In the genomic region with DNA sequence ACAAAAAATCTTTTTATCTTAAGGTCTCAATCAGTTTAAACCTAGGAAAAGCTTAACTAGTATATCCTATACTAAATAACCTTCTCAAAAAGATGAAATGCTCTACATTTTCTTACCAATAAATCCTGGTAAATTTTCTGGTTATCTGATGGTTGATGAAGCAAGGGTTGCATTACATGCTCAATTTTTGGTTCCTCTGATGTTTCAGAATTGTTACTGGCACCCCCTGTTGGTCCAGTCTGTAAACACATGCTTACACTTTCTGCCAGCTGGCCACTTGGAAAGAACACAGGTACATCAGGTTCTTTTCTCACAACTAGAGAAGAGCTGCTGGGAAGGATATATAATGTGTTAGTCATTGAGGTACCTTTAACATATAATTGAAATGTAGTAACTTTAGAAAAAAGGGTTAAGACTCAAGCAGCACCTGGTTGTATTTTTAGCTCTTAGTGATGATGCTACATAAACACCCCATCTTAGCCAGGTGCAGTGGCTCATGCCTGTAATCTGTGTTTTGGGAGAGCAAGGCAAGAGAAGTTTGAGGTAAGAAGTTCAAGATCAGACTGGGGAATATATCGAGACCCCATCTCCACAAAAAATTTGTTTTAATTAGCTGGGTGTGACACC, we compare ENCODE assay signal across 8 cellular contexts. TPM values are rescaled to one million over a fixed set of nuclear protein-coding genes. Genes with fewer than 3 reads are reported as not detected.
DNase-seq lines count a peak whose midpoint lies in the region; ATAC-seq and TF ChIP-seq lines count a peak whose summit lies in the region.

No MANE protein-coding gene starts in this region.

- intact Hi-C loops in CD8-positive, alpha-beta T cell (cut with DNase I, micrococcal nuclease) = loop anchor here in 1 of 2 experiments (5.0 kb wide), 1 partner anchor 71 kb away; a partner anchor contains a TSS

- peak in 3 of 7 experiments; percentile 15 to 41 (median 22) for DNase-seq in CD8-positive, alpha-beta T cell
- DNase-seq in GM19238 (ENCODE audit: insufficient read length, low spot score) (peak; percentile 15), NCI-H2029 (lab: John Stamatoyannopoulos, UW) (peak; percentile 54), fibroblast of the aortic adventitia (ENCODE audit: low read depth) (peak; percentile 67), retina (peak; percentile 10)
- peak; percentile 55 for DNase-seq in activated CD4-positive, alpha-beta memory T cell treated with anti-CD3 and anti-CD28 coated beads, Interleukin-2, amount 10 ng/mL, durations not matched to agents 7 days and 5 days

- no peak overlapping the region for H3K4me3 ChIP-seq in CD8-positive, alpha-beta T cell (ENCODE audit: low read depth, low read length)
- H3K4me3 ChIP-seq in fibroblast of the aortic adventitia (ENCODE audit: low read depth, low read length) = no peak overlapping the region

- H3K9me3 Mint-ChIP-seq in CD8-positive, alpha-beta T cell = no peaks in the 10 kb centered on the region
- no peaks in the 10 kb centered on the region for H3K9me3 Mint-ChIP-seq in activated CD4-positive, alpha-beta memory T cell treated with anti-CD3 and anti-CD28 coated beads, Interleukin-2, amount 10 ng/mL, durations not matched to agents 7 days and 5 days

- CTCF ChIA-PET in CD8-positive, alpha-beta T cell (lab: Charles Lee) = interaction anchor here (0.8 to 2.1 kb wide), 10 partner anchors 11 to 174 kb away, joined by 3 to 12 read pairs (median 4); no protein-coding TSS in a partner anchor
- CTCF ChIA-PET in activated CD4-positive, alpha-beta memory T cell treated with anti-CD3 and anti-CD28 coated beads, Interleukin-2, amount 10 ng/mL, durations not matched to agents 7 days and 5 days (lab: Charles Lee) = interaction anchor here (0.6 to 4.6 kb wide), 37 partner anchors 8 to 929 kb away, joined by 3 to 143 read pairs (median 5); a partner anchor contains a TSS

- no peaks in the 10 kb centered on the region for H3K4me1 Mint-ChIP-seq in CD8-positive, alpha-beta T cell (ENCODE audit: low read depth)
- no peaks in the 10 kb centered on the region for H3K4me1 Mint-ChIP-seq in activated CD4-positive, alpha-beta memory T cell treated with anti-CD3 and anti-CD28 coated beads, Interleukin-2, amount 10 ng/mL, durations not matched to agents 7 days and 5 days

- H3K36me3 Mint-ChIP-seq in CD8-positive, alpha-beta T cell = no peaks in the 10 kb centered on the region
- peaks cover 52% of the 10 kb centered on the region for H3K36me3 Mint-ChIP-seq in activated CD4-positive, alpha-beta memory T cell treated with anti-CD3 and anti-CD28 coated beads, Interleukin-2, amount 10 ng/mL, durations not matched to agents 7 days and 5 days (ENCODE audit: low read depth)

- peak; percentile 45 for TF ChIP-seq CTCF in CD8-positive, alpha-beta T cell (IDR thresholded peaks at IDR 0.05)
- peak; percentile 70 for TF ChIP-seq CTCF in fibroblast of the aortic adventitia (IDR thresholded peaks at IDR 0.05; ENCODE audit: insufficient read depth, low read length)

- POLR2A ChIA-PET in CD8-positive, alpha-beta T cell (lab: Charles Lee) = no interaction called here
- POLR2A ChIA-PET in activated CD4-positive, alpha-beta memory T cell treated with anti-CD3 and anti-CD28 coated beads, Interleukin-2, amount 10 ng/mL, durations not matched to agents 7 days and 5 days (lab: Charles Lee) = interaction anchor here (1.2 to 1.6 kb wide), 2 partner anchors 71 to 83 kb away, joined by 3 to 6 read pairs; no protein-coding TSS in a partner anchor

- H3K27ac Mint-ChIP-seq in CD8-positive, alpha-beta T cell = no peak overlapping the region
- H3K27ac Mint-ChIP-seq in activated CD4-positive, alpha-beta memory T cell treated with anti-CD3 and anti-CD28 coated beads, Interleukin-2, amount 10 ng/mL, durations not matched to agents 7 days and 5 days = no peak overlapping the region

- H3K9me3 ChIP-seq in CD8-positive, alpha-beta T cell (ENCODE audit: low read length) = no peaks in the 10 kb centered on the region

- H3K27ac ChIP-seq in CD8-positive, alpha-beta T cell (ENCODE audit: low read depth, low read length) = no peak overlapping the region

- H3K27me3 ChIP-seq in CD8-positive, alpha-beta T cell (ENCODE audit: insufficient read depth, low read length) = no peaks in the 10 kb centered on the region

- ATAC-seq in CD8-positive, alpha-beta T cell = peak; percentile 40
- ATAC-seq in GM19455 (IDR thresholded peaks at IDR 0.05; ENCODE audit: unreplicated experiment) = no peak
- ATAC-seq in GM21529 (IDR thresholded peaks at IDR 0.05; ENCODE audit: unreplicated experiment) = no peak

- H3K27me3 Mint-ChIP-seq in CD8-positive, alpha-beta T cell (ENCODE audit: low read depth) = no peaks in the 10 kb centered on the region
- no peaks in the 10 kb centered on the region for H3K27me3 Mint-ChIP-seq in activated CD4-positive, alpha-beta memory T cell treated with anti-CD3 and anti-CD28 coated beads, Interleukin-2, amount 10 ng/mL, durations not matched to agents 7 days and 5 days

- no peaks in the 10 kb centered on the region for H3K4me1 ChIP-seq in CD8-positive, alpha-beta T cell (ENCODE audit: insufficient read depth, low read length)

- H3K4me3 Mint-ChIP-seq in CD8-positive, alpha-beta T cell = no peak overlapping the region
- no peak overlapping the region for H3K4me3 Mint-ChIP-seq in activated CD4-positive, alpha-beta memory T cell treated with anti-CD3 and anti-CD28 coated beads, Interleukin-2, amount 10 ng/mL, durations not matched to agents 7 days and 5 days

- no peaks in the 10 kb centered on the region for H3K36me3 ChIP-seq in CD8-positive, alpha-beta T cell (ENCODE audit: insufficient read depth, low read length)

RNA-seq across cellular contexts. Expression of a gene that starts 30.9 kb away (rescaled TPM):
- not detected for total RNA-seq in CD8-positive, alpha-beta T cell
- not detected for total RNA-seq in activated CD4-positive, alpha-beta memory T cell treated with anti-CD3 and anti-CD28 coated beads, Interleukin-2, amount 10 ng/mL, durations not matched to agents 7 days and 5 days
- total RNA-seq in fibroblast of the aortic adventitia (ENCODE audit: low replicate concordance) = 0.08 and 0.36 TPM in 2 replicates

RNA-seq across cellular contexts. Expression of a gene that starts 51.0 kb away (rescaled TPM):
- 1 to 10 TPM; 1.4 to 1.8 TPM for total RNA-seq in CD8-positive, alpha-beta T cell
- 10 to 100 TPM; 40.4 to 40.8 TPM for total RNA-seq in activated CD4-positive, alpha-beta memory T cell treated with anti-CD3 and anti-CD28 coated beads, Interleukin-2, amount 10 ng/mL, durations not matched to agents 7 days and 5 days
- total RNA-seq in fibroblast of the aortic adventitia (ENCODE audit: low replicate concordance) = 3.9 and 29.1 TPM in 2 replicates
